Comparison of ENCODE assay signal across 14 cellular contexts in genomic region chr17:37494401-37494831, GRCh38. TPM values are rescaled to one million over a fixed set of nuclear protein-coding genes. Genes with fewer than 3 reads are reported as not detected.
A peak's percentile ranks its signal among the peaks of the same experiment; 100 is the strongest.
DNase-seq lines count a peak whose midpoint lies in the region; ATAC-seq and TF ChIP-seq lines count a peak whose summit lies in the region.
"Had no signal": no experiment of that assay in that cellular context is flagged by ENCODE, and none has a peak within 500 bp of the region (broad histone marks: within the 10 kb centered on the region; RNA-seq: fewer than 3 reads in every experiment).

No MANE protein-coding gene starts in this region.

- peak; percentile 48 for DNase-seq in GM23248
- DNase-seq in RWPE1 (ENCODE audit: low spot score): no peak
- DNase-seq in fibroblast of lung (ENCODE audit: low read depth in 2 of 2): peak in 1 of 2 donors; percentile 18
- no peak for DNase-seq in sigmoid colon
- DNase-seq in stimulated activated effector memory CD8-positive, alpha-beta T cell treated with anti-CD3 and anti-CD28 coated beads, Interleukin-12 subunit alpha, Interleukin-12 subunit beta, amount 100 ng/mL, for 72 hours (ENCODE audit: low spot score in 2 of 2): no peak
- DNase-seq: activated naive CD4-positive, alpha-beta T cell; CD4-positive, alpha-beta T cell; kidney; mucosa of descending colon; NCI-H2029; stimulated activated CD4-positive, alpha-beta T cell treated with anti-CD3 and anti-CD28 coated beads, Interleukin-15, amount 100 ng/mL, for 24 hours had no signal

- H3K9me3 ChIP-seq in GM23248 (ENCODE audit: low read depth) (no peaks in the 10 kb centered on the region), fibroblast of lung (ENCODE audit: control insufficient read depth, insufficient read depth, low read depth, low read length) (no peaks in the 10 kb centered on the region), sigmoid colon (no peaks in the 10 kb centered on the region)
- H3K9me3 ChIP-seq: mucosa of descending colon had no signal

- POLR2A ChIA-PET in RWPE1 (lab: Yijun Ruan, JAX; ENCODE audit: low non-redundant PET): no interaction called here

- H3K27me3 ChIP-seq in GM23248 (replicated peaks; ENCODE audit: insufficient read depth) (no peaks in the 10 kb centered on the region), fibroblast of lung (ENCODE audit: control insufficient read depth, insufficient read depth, low read length) (no peaks in the 10 kb centered on the region), sigmoid colon (no peaks in the 10 kb centered on the region)

- intact Hi-C loops in sigmoid colon (cut with DNase I): no loop called here

- no peak overlapping the region for H3K27ac Mint-ChIP-seq in stimulated activated effector memory CD8-positive, alpha-beta T cell treated with anti-CD3 and anti-CD28 coated beads, Interleukin-12 subunit alpha, Interleukin-12 subunit beta, amount 100 ng/mL, for 72 hours
- H3K27ac Mint-ChIP-seq: CD4-positive, alpha-beta T cell had no signal

- H3K36me3 ChIP-seq in GM23248 (ENCODE audit: low read depth) (no peaks in the 10 kb centered on the region), fibroblast of lung (ENCODE audit: control insufficient read depth, insufficient read depth, low read length) (peaks cover 2% of the 10 kb centered on the region), sigmoid colon (no peaks in the 10 kb centered on the region)

- in situ Hi-C loops in GM23248 (cut with MboI): no loop called here

- WGBS in GM23248 (ENCODE audit: low coverage in 1 of 2, low lambda C conversion rate in 2 of 2, missing lambda C conversion rate in 2 of 2), 2 experiments: 71% methylated on average over 3 of the region's 3 CpGs
- 85 to 88% methylated on average over 3 of the region's 3 CpGs for WGBS in sigmoid colon, 2 donors

- H2AFZ ChIP-seq in GM23248 (no peak overlapping the region), fibroblast of lung (ENCODE audit: low read length) (no peak overlapping the region)

- no peak for TF ChIP-seq EP300 in sigmoid colon (IDR thresholded peaks at IDR 0.05)

- no peak for TF ChIP-seq POLR2A in sigmoid colon (IDR thresholded peaks at IDR 0.05)

- CTCF ChIA-PET in RWPE1 (lab: Yijun Ruan, JAX): interaction anchor here (0.6 to 1.4 kb wide), 2 partner anchors 8 to 121 kb away, joined by 3 read pairs; no protein-coding TSS in a partner anchor

- peak overlapping the region; percentile 91 for H3K27ac ChIP-seq in GM23248
- peak overlapping the region; percentile 54 for H3K27ac ChIP-seq in RWPE1
- H3K27ac ChIP-seq in fibroblast of lung (ENCODE audit: insufficient read depth, low read length): peak overlapping the region; percentile 98
- peak overlapping the region; percentile 15 to 97 (median 93) for H3K27ac ChIP-seq in sigmoid colon

- ATAC-seq in stimulated activated effector memory CD8-positive, alpha-beta T cell treated with anti-CD3 and anti-CD28 coated beads, Interleukin-12 subunit alpha, Interleukin-12 subunit beta, amount 100 ng/mL, for 72 hours: no peak
- ATAC-seq in HG02798 (IDR thresholded peaks at IDR 0.05; ENCODE audit: poor library complexity, unreplicated experiment) (no peak), HG03432 (IDR thresholded peaks at IDR 0.05; ENCODE audit: unreplicated experiment) (no peak)
- ATAC-seq: mucosa of descending colon, Right ventricle myocardium inferior had no signal

- TF ChIP-seq CTCF in RWPE1 (conservative IDR thresholded peaks at IDR 0.05; ENCODE audit: low read depth) (no peak), fibroblast of lung (conservative IDR thresholded peaks at IDR 0.05 in 1 of 2, IDR thresholded peaks at IDR 0.05 in 1 of 2; ENCODE audit: low read depth in 1 of 2, low read length in 2 of 2) (no peak), sigmoid colon (IDR thresholded peaks at IDR 0.05) (no peak)

- no peaks in the 10 kb centered on the region for H3K9me2 ChIP-seq in GM23248 (ENCODE audit: insufficient read depth)

- H3K4me1 Mint-ChIP-seq in stimulated activated effector memory CD8-positive, alpha-beta T cell treated with anti-CD3 and anti-CD28 coated beads, Interleukin-12 subunit alpha, Interleukin-12 subunit beta, amount 100 ng/mL, for 72 hours: peaks cover 16% of the 10 kb centered on the region

- peak overlapping the region; percentile 19; the same call in 1 of the 2 replicates for H3K4me3 ChIP-seq in GM23248
- peak overlapping the region in 1 of 4 experiments; percentile 24 for H3K4me3 ChIP-seq in fibroblast of lung (replicated peaks in 1 of 4; ENCODE audit: control extremely low read depth in 1 of 4, insufficient read depth in 1 of 4, low read depth in 3 of 4, low read length in 4 of 4)
- no peak overlapping the region for H3K4me3 ChIP-seq in sigmoid colon
- H3K4me3 ChIP-seq: mucosa of descending colon had no signal

- H3F3A ChIP-seq in GM23248 (ENCODE audit: insufficient read depth): peaks cover 55% of the 10 kb centered on the region

- H3K36me3 Mint-ChIP-seq in stimulated activated effector memory CD8-positive, alpha-beta T cell treated with anti-CD3 and anti-CD28 coated beads, Interleukin-12 subunit alpha, Interleukin-12 subunit beta, amount 100 ng/mL, for 72 hours: no peaks in the 10 kb centered on the region

- H3K9ac ChIP-seq in GM23248 (peak overlapping the region; percentile 28), fibroblast of lung (ENCODE audit: insufficient read depth, low read length) (peak overlapping the region; percentile 26)

- H3K79me2 ChIP-seq in GM23248 (ENCODE audit: insufficient read depth): peaks cover 91% of the 10 kb centered on the region
- peaks cover 87% of the 10 kb centered on the region for H3K79me2 ChIP-seq in fibroblast of lung (ENCODE audit: control insufficient read depth, insufficient read depth, low read length)

- H3K4me3 Mint-ChIP-seq in stimulated activated effector memory CD8-positive, alpha-beta T cell treated with anti-CD3 and anti-CD28 coated beads, Interleukin-12 subunit alpha, Interleukin-12 subunit beta, amount 100 ng/mL, for 72 hours: no peak overlapping the region
- H3K4me3 Mint-ChIP-seq: CD4-positive, alpha-beta T cell had no signal

- peaks cover 42% of the 10 kb centered on the region for H3K4me1 ChIP-seq in GM23248 (ENCODE audit: insufficient read depth)
- peaks cover 16% of the 10 kb centered on the region for H3K4me1 ChIP-seq in fibroblast of lung (ENCODE audit: control insufficient read depth, extremely low read depth, insufficient read depth, low read length)
- peaks cover 0 to 50% (median 42%) of the 10 kb centered on the region in 4 donors for H3K4me1 ChIP-seq in sigmoid colon

- H4K20me1 ChIP-seq in GM23248 (ENCODE audit: insufficient read depth): 0 out of 2 replicates have a peak, but pooled peaks cover 6% of the 10 kb centered on the region
- no peaks in the 10 kb centered on the region for H4K20me1 ChIP-seq in fibroblast of lung (ENCODE audit: control insufficient read depth, extremely low read depth, insufficient read depth, low read length)

- H3K9me3 Mint-ChIP-seq in stimulated activated effector memory CD8-positive, alpha-beta T cell treated with anti-CD3 and anti-CD28 coated beads, Interleukin-12 subunit alpha, Interleukin-12 subunit beta, amount 100 ng/mL, for 72 hours: no peaks in the 10 kb centered on the region
- H3K9me3 Mint-ChIP-seq: CD4-positive, alpha-beta T cell had no signal

- H3K4me2 ChIP-seq in GM23248 (ENCODE audit: unreplicated experiment): peak overlapping the region; percentile 52
- H3K4me2 ChIP-seq in fibroblast of lung (ENCODE audit: extremely low read depth, insufficient read depth, low read length): peak overlapping the region; percentile 69

RNA-seq across cellular contexts. Expression of gene DUSP14, which starts 4.7 kb away (rescaled TPM):
- 154 and 161 TPM in 2 replicates for total RNA-seq in GM23248 (2014; rRNA removed; shearing (Covaris generic))
- polyA plus RNA-seq in GM23248 (2016; fragmentation: Nextera tagmentation; extraction: Ambion mirVana) (153 and 157 TPM in 2 replicates), fibroblast of lung (153 and 161 TPM in 2 replicates), sigmoid colon (1 to 10 TPM; 1.2 to 3.6 (median 3.4) TPM)
- total RNA-seq in fibroblast of lung (61.4 and 121 TPM in 2 replicates), sigmoid colon (10 to 100 TPM; 18.5 to 25.2 (median 20.4) TPM)
- polyA plus RNA-seq in fibroblast of lung (2012): 103 and 112 TPM in 2 replicates
- polyA minus RNA-seq in fibroblast of lung (ENCODE audit: low replicate concordance): 123 and 147 TPM in 2 replicates
